2 cellular contexts compared by ENCODE assay signal in the genomic region with DNA sequence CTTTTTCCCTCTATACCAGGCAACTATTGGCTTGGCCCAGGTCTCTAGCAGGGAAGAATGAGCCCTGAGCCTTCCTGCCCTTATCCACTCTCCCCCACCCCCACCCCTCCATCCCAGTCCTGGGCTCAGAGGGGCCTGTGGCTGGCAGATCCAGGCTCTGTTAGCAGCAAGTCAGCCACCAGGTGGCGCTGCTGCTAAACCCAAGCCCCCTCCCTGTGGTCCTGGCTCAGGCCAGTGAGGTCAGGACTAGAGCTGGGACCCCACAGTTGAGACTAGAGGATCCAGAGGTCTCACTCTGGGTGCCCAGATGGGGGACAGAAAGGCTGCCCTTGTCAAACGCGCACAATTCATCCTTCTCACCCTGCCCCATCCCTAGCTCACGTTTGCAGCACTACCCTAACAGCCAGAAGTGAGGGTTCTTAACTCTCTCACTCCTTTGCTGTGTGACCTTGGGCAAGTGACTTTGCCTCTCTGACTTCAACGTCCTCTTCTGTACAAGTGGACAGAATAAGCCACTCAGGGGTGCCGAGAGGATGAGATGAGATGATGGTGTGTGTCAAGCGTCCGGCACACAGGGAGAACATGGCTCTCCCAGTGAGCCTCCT.
TF ChIP-seq lines count a peak whose summit lies in the region.

No MANE protein-coding gene starts in this region.

TF ChIP-seq in WTC11, 78 proteins besides CTCF, POLR2A, EP300 and RAD21:
- TF ChIP-seq PRDM15 (CRISPR knock-in tag; IDR thresholded peaks at IDR 0.05): no peak
- TF ChIP-seq GTF2I (CRISPR knock-in tag; conservative IDR thresholded peaks at IDR 0.05): 0 out of 2 replicates have a peak, but pooled peaks have one; percentile 4
- TF ChIP-seq ZNF121 (CRISPR knock-in tag; IDR thresholded peaks at IDR 0.05): peak; percentile 60

TF ChIP-seq in HepG2, 621 proteins besides CTCF, POLR2A, EP300 and RAD21 (continued from another document):
- TF ChIP-seq, protein P1, sequence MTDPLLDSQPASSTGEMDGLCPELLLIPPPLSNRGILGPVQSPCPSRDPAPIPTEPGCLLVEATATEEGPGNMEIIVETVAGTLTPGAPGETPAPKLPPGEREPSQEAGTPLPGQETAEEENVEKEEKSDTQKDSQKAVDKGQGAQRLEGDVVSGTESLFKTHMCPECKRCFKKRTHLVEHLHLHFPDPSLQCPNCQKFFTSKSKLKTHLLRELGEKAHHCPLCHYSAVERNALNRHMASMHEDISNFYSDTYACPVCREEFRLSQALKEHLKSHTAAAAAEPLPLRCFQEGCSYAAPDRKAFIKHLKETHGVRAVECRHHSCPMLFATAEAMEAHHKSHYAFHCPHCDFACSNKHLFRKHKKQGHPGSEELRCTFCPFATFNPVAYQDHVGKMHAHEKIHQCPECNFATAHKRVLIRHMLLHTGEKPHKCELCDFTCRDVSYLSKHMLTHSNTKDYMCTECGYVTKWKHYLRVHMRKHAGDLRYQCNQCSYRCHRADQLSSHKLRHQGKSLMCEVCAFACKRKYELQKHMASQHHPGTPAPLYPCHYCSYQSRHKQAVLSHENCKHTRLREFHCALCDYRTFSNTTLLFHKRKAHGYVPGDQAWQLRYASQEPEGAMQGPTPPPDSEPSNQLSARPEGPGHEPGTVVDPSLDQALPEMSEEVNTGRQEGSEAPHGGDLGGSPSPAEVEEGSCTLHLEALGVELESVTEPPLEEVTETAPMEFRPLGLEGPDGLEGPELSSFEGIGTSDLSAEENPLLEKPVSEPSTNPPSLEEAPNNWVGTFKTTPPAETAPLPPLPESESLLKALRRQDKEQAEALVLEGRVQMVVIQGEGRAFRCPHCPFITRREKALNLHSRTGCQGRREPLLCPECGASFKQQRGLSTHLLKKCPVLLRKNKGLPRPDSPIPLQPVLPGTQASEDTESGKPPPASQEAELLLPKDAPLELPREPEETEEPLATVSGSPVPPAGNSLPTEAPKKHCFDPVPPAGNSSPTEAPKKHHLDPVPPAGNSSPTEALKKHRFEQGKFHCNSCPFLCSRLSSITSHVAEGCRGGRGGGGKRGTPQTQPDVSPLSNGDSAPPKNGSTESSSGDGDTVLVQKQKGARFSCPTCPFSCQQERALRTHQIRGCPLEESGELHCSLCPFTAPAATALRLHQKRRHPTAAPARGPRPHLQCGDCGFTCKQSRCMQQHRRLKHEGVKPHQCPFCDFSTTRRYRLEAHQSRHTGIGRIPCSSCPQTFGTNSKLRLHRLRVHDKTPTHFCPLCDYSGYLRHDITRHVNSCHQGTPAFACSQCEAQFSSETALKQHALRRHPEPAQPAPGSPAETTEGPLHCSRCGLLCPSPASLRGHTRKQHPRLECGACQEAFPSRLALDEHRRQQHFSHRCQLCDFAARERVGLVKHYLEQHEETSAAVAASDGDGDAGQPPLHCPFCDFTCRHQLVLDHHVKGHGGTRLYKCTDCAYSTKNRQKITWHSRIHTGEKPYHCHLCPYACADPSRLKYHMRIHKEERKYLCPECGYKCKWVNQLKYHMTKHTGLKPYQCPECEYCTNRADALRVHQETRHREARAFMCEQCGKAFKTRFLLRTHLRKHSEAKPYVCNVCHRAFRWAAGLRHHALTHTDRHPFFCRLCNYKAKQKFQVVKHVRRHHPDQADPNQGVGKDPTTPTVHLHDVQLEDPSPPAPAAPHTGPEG (CRISPR knock-in tag; IDR thresholded peaks at IDR 0.05): no peak
- TF ChIP-seq ARNTL (CRISPR knock-in tag; IDR thresholded peaks at IDR 0.05): no peak
- TF ChIP-seq ZNF331 (CRISPR knock-in tag; IDR thresholded peaks at IDR 0.05): no peak
- peak; percentile 77 for TF ChIP-seq ZNF768 (CRISPR knock-in tag; IDR thresholded peaks at IDR 0.05)
- TF ChIP-seq, protein P2, sequence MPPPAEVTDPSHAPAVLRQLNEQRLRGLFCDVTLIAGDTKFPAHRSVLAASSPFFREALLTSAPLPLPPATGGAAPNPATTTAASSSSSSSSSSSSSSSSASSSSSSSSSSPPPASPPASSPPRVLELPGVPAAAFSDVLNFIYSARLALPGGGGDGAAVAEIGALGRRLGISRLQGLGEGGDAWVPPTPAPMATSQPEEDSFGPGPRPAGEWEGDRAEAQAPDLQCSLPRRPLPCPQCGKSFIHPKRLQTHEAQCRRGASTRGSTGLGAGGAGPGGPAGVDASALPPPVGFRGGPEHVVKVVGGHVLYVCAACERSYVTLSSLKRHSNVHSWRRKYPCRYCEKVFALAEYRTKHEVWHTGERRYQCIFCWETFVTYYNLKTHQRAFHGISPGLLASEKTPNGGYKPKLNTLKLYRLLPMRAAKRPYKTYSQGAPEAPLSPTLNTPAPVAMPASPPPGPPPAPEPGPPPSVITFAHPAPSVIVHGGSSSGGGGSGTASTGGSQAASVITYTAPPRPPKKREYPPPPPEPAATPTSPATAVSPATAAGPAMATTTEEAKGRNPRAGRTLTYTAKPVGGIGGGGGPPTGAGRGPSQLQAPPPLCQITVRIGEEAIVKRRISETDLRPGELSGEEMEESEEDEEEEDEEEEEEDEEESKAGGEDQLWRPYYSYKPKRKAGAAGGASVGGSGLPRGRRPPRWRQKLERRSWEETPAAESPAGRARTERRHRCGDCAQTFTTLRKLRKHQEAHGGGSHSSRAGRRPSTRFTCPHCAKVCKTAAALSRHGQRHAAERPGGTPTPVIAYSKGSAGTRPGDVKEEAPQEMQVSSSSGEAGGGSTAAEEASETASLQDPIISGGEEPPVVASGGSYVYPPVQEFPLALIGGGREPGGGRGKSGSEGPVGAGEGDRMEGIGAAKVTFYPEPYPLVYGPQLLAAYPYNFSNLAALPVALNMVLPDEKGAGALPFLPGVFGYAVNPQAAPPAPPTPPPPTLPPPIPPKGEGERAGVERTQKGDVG (CRISPR knock-in tag; IDR thresholded peaks at IDR 0.05; ENCODE audit: borderline replicate concordance): no peak
- no peak for TF ChIP-seq ZKSCAN8 (CRISPR knock-in tag; IDR thresholded peaks at IDR 0.05; ENCODE audit: borderline replicate concordance)
- no peak for TF ChIP-seq ATM (IDR thresholded peaks at IDR 0.05; ENCODE audit: borderline replicate concordance)
- 0 out of 2 replicates have a peak, but pooled peaks have one; percentile 37 for TF ChIP-seq PCBP1 (IDR thresholded peaks at IDR 0.05; ENCODE audit: borderline replicate concordance, low read depth, low read length)
- TF ChIP-seq, protein P3, sequence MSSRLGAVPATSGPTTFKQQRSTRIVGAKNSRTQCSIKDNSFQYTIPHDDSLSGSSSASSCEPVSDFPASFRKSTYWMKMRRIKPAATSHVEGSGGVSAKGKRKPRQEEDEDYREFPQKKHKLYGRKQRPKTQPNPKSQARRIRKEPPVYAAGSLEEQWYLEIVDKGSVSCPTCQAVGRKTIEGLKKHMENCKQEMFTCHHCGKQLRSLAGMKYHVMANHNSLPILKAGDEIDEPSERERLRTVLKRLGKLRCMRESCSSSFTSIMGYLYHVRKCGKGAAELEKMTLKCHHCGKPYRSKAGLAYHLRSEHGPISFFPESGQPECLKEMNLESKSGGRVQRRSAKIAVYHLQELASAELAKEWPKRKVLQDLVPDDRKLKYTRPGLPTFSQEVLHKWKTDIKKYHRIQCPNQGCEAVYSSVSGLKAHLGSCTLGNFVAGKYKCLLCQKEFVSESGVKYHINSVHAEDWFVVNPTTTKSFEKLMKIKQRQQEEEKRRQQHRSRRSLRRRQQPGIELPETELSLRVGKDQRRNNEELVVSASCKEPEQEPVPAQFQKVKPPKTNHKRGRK (CRISPR knock-in tag; IDR thresholded peaks at IDR 0.05): no peak
- TF ChIP-seq SMC3 (IDR thresholded peaks at IDR 0.05; ENCODE audit: low read length): peak; percentile 58
- TF ChIP-seq ZMYM2 (CRISPR knock-in tag; IDR thresholded peaks at IDR 0.05): no peak
- no peak for TF ChIP-seq ZNF556 (CRISPR knock-in tag; IDR thresholded peaks at IDR 0.05; ENCODE audit: borderline replicate concordance)
- TF ChIP-seq YEATS4 (CRISPR knock-in tag; IDR thresholded peaks at IDR 0.05; ENCODE audit: borderline replicate concordance): no peak
- peak; percentile 26 for TF ChIP-seq XRCC5 (optimal IDR thresholded peaks at IDR 0.05; ENCODE audit: low read length)
- TF ChIP-seq TRIM24 (CRISPR knock-in tag; IDR thresholded peaks at IDR 0.05): no peak
- TF ChIP-seq, protein P4, sequence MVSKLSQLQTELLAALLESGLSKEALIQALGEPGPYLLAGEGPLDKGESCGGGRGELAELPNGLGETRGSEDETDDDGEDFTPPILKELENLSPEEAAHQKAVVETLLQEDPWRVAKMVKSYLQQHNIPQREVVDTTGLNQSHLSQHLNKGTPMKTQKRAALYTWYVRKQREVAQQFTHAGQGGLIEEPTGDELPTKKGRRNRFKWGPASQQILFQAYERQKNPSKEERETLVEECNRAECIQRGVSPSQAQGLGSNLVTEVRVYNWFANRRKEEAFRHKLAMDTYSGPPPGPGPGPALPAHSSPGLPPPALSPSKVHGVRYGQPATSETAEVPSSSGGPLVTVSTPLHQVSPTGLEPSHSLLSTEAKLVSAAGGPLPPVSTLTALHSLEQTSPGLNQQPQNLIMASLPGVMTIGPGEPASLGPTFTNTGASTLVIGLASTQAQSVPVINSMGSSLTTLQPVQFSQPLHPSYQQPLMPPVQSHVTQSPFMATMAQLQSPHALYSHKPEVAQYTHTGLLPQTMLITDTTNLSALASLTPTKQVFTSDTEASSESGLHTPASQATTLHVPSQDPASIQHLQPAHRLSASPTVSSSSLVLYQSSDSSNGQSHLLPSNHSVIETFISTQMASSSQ (IDR thresholded peaks at IDR 0.05; ENCODE audit: low read depth): no peak
- TF ChIP-seq, protein P4 (CRISPR knock-in tag; IDR thresholded peaks at IDR 0.05; ENCODE audit: borderline replicate concordance): no peak
- TF ChIP-seq PAX8 (CRISPR knock-in tag; IDR thresholded peaks at IDR 0.05; ENCODE audit: borderline replicate concordance): no peak
- TF ChIP-seq TEAD3 (CRISPR knock-in tag; optimal IDR thresholded peaks at IDR 0.05; ENCODE audit: borderline replicate concordance): peak; percentile 27
- TF ChIP-seq MED13 (CRISPR knock-in tag; IDR thresholded peaks at IDR 0.05): no peak
- TF ChIP-seq ZNF343 (CRISPR knock-in tag; IDR thresholded peaks at IDR 0.05): no peak
- TF ChIP-seq, protein P5, sequence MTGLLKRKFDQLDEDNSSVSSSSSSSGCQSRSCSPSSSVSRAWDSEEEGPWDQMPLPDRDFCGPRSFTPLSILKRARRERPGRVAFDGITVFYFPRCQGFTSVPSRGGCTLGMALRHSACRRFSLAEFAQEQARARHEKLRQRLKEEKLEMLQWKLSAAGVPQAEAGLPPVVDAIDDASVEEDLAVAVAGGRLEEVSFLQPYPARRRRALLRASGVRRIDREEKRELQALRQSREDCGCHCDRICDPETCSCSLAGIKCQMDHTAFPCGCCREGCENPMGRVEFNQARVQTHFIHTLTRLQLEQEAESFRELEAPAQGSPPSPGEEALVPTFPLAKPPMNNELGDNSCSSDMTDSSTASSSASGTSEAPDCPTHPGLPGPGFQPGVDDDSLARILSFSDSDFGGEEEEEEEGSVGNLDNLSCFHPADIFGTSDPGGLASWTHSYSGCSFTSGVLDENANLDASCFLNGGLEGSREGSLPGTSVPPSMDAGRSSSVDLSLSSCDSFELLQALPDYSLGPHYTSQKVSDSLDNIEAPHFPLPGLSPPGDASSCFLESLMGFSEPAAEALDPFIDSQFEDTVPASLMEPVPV (CRISPR knock-in tag; IDR thresholded peaks at IDR 0.05): no peak
- TF ChIP-seq STAG1 (CRISPR knock-in tag; IDR thresholded peaks at IDR 0.05): peak; percentile 77
- TF ChIP-seq KLF11 (CRISPR knock-in tag; IDR thresholded peaks at IDR 0.05): no peak
- TF ChIP-seq REPIN1 (CRISPR knock-in tag; IDR thresholded peaks at IDR 0.05; ENCODE audit: borderline replicate concordance, low read depth): no peak
- TF ChIP-seq KDM2A (CRISPR knock-in tag; IDR thresholded peaks at IDR 0.05; ENCODE audit: borderline replicate concordance, low read depth): peak; percentile 36; the same call in 1 of the 2 replicates
- TF ChIP-seq PCBP2 (optimal IDR thresholded peaks at IDR 0.05; ENCODE audit: low read depth, low read length, poor library complexity, severe bottlenecking): peak; percentile 30
- TF ChIP-seq ZNF275 (CRISPR knock-in tag; IDR thresholded peaks at IDR 0.05; ENCODE audit: borderline replicate concordance): no peak
- TF ChIP-seq THAP7 (CRISPR knock-in tag; IDR thresholded peaks at IDR 0.05): 0 out of 2 replicates have a peak, but pooled peaks have one; percentile 27
